ENCODE assay signal across 26 cellular contexts in genomic region chr1:241569848-241570247, GRCh38. TPM values are rescaled to one million over a fixed set of nuclear protein-coding genes. Genes with fewer than 3 reads are reported as not detected.
"Had no signal": no experiment of that assay in that cellular context is flagged by ENCODE, and none has a peak within 500 bp of the region (broad histone marks: within the 10 kb centered on the region; RNA-seq: fewer than 3 reads in every experiment).

No MANE protein-coding gene starts in this region.

- H3K27ac ChIP-seq: hepatocyte, left ventricle myocardium inferior, ovary, right atrium auricular region, right lobe of liver, testis, tibial artery, upper lobe of right lung had no signal

- H3K4me1 Mint-ChIP-seq: naive thymus-derived CD4-positive, alpha-beta T cell had no signal

- H3K79me2 ChIP-seq: hepatocyte had no signal

- H3K4me3 Mint-ChIP-seq: naive thymus-derived CD4-positive, alpha-beta T cell; natural killer cell treated with Interleukin-12 subunit alpha and Interleukin-12 subunit beta and Interleukin-15 and Interleukin-18, amount 100 ng/mL, for 72 hours; stimulated activated memory B cell treated with anti-CD40 and anti-IgM and Interleukin-4, amounts not matched to agents 10 μg/mL and 1 μg/mL and 100 μg/mL, for 72 hours; stimulated activated naive CD8-positive, alpha-beta T cell treated with anti-CD3 and anti-CD28 coated beads, Interleukin-15, amount 100 ng/mL, for 72 hours had no signal

- H3K4me3 ChIP-seq: hepatocyte, left ventricle myocardium inferior, lung, mucosa of descending colon, ovary, right atrium auricular region, right lobe of liver, smooth muscle cell, testis, tibial artery, upper lobe of right lung had no signal

- H3K4me1 ChIP-seq: left ventricle myocardium inferior, right atrium auricular region, right lobe of liver, testis, tibial artery, upper lobe of right lung had no signal

- H3K9me3 ChIP-seq: left ventricle myocardium inferior, mucosa of descending colon, ovary, right atrium auricular region, right lobe of liver, testis, tibial artery, upper lobe of right lung had no signal

- DNase-seq: islet precursor cell; kidney glomerular epithelial cell; left ventricle myocardium inferior; midbrain; mucosa of descending colon; naive thymus-derived CD4-positive, alpha-beta T cell; ovary; right lobe of liver; stimulated activated CD4-positive, alpha-beta T cell treated with anti-CD3 and anti-CD28 coated beads, Interleukin-1b, Interleukin-23, amount 100 ng/mL, for 48 hours; stimulated activated CD4-positive, alpha-beta T cell treated with anti-CD3 and anti-CD28 coated beads, Interleukin-2, amount 100 ng/mL, for 48 hours; stimulated activated CD4-positive, alpha-beta T cell treated with anti-CD3 and anti-CD28 coated beads, Interleukin-4, amount 100 ng/mL, for 4 hours; stimulated activated CD8-positive, alpha-beta memory T cell treated with anti-CD3 and anti-CD28 coated beads, Interleukin-4, amount 100 ng/mL, for 48 hours; stimulated activated naive CD4-positive, alpha-beta T cell treated with Interleukin-2 at 50 U/mL for 16 hours; stimulated activated naive CD8-positive, alpha-beta T cell treated with anti-CD3 and anti-CD28 coated beads, Interleukin-15, amount 100 ng/mL, for 72 hours; testis; tibial artery; trophoblast cell; upper lobe of right lung had no signal

- H2AFZ ChIP-seq: hepatocyte had no signal

- ATAC-seq: mucosa of descending colon; naive thymus-derived CD4-positive, alpha-beta T cell; natural killer cell treated with Interleukin-12 subunit alpha and Interleukin-12 subunit beta and Interleukin-15 and Interleukin-18, amount 100 ng/mL, for 72 hours; right lobe of liver; stimulated activated memory B cell treated with anti-CD40 and anti-IgM and Interleukin-4, amounts not matched to agents 10 μg/mL and 1 μg/mL and 100 μg/mL, for 72 hours; stimulated activated naive CD8-positive, alpha-beta T cell treated with anti-CD3 and anti-CD28 coated beads, Interleukin-15, amount 100 ng/mL, for 72 hours; upper lobe of right lung had no signal

- H3K36me3 ChIP-seq: left ventricle myocardium inferior, ovary, right atrium auricular region, right lobe of liver, tibial artery, upper lobe of right lung had no signal

- H3K27ac Mint-ChIP-seq: naive thymus-derived CD4-positive, alpha-beta T cell; natural killer cell treated with Interleukin-12 subunit alpha and Interleukin-12 subunit beta and Interleukin-15 and Interleukin-18, amount 100 ng/mL, for 72 hours; progenitor cell of endocrine pancreas; stimulated activated memory B cell treated with anti-CD40 and anti-IgM and Interleukin-4, amounts not matched to agents 10 μg/mL and 1 μg/mL and 100 μg/mL, for 72 hours; stimulated activated naive CD8-positive, alpha-beta T cell treated with anti-CD3 and anti-CD28 coated beads, Interleukin-15, amount 100 ng/mL, for 72 hours had no signal

- H3K4me2 ChIP-seq: hepatocyte, smooth muscle cell had no signal

- H3K27me3 ChIP-seq: hepatocyte, ovary, right atrium auricular region, right lobe of liver, testis, tibial artery, upper lobe of right lung had no signal

- H3K27me3 Mint-ChIP-seq: progenitor cell of endocrine pancreas; stimulated activated memory B cell treated with anti-CD40 and anti-IgM and Interleukin-4, amounts not matched to agents 10 μg/mL and 1 μg/mL and 100 μg/mL, for 72 hours had no signal

- H3K9me3 Mint-ChIP-seq: natural killer cell treated with Interleukin-12 subunit alpha and Interleukin-12 subunit beta and Interleukin-15 and Interleukin-18, amount 100 ng/mL, for 72 hours had no signal

RNA-seq across cellular contexts. Expression of gene KMO, which starts 37.7 kb away (rescaled TPM):
- total RNA-seq: left ventricle myocardium inferior; natural killer cell treated with Interleukin-12 subunit alpha and Interleukin-12 subunit beta and Interleukin-15 and Interleukin-18, amount 100 ng/mL, for 72 hours; progenitor cell of endocrine pancreas; pulmonary artery endothelial cell had no signal
- polyA plus RNA-seq: naive thymus-derived CD4-positive, alpha-beta T cell had no signal
